ENCODE assay signal across 18 cellular contexts in genomic region chr16:51134269-51134812, GRCh38. TPM values are rescaled to one million over a fixed set of nuclear protein-coding genes. Genes with fewer than 3 reads are reported as not detected.
DNase-seq lines count a peak whose midpoint lies in the region; ATAC-seq and TF ChIP-seq lines count a peak whose summit lies in the region.
"Had no signal": no experiment of that assay in that cellular context is flagged by ENCODE, and none has a peak within 500 bp of the region (broad histone marks: within the 10 kb centered on the region; RNA-seq: fewer than 3 reads in every experiment).

No MANE protein-coding gene starts in this region.

- H3K56ac ChIP-seq in IMR-90 (ENCODE audit: extremely low read depth, insufficient read depth, low read length): no peak overlapping the region

- CTCF ChIA-PET in IMR-90 (lab: Yijun Ruan, JAX): no interaction called here

- no TSS peak for BruUV-seq in IMR-90 (replicated peaks; lab: Mats Ljungman, UMichigan)

- H3K9me3 ChIP-seq in IMR-90 (ENCODE audit: control insufficient read depth, insufficient read depth, low read length) (no peaks in the 10 kb centered on the region), HAP-1 (no peaks in the 10 kb centered on the region)
- H3K9me3 ChIP-seq: Caco-2, upper lobe of right lung had no signal

- H3K4me3 ChIP-seq in ACC112 (ENCODE audit: low read depth, low read length) (peak overlapping the region; percentile 65), IMR-90 (ENCODE audit: insufficient read depth, low read depth, low read length) (no peak overlapping the region), HAP-1 (no peak overlapping the region)
- H3K4me3 ChIP-seq: upper lobe of right lung had no signal

- H2BK120ac ChIP-seq in IMR-90 (ENCODE audit: low read depth, low read length): no peak overlapping the region

- H3K18ac ChIP-seq in IMR-90 (ENCODE audit: low read depth, low read length): no peak overlapping the region

- H3K9ac ChIP-seq in IMR-90 (ENCODE audit: low read depth, low read length): no peak overlapping the region

- H3K79me1 ChIP-seq in IMR-90 (ENCODE audit: low read depth in 1 of 2, low read length in 2 of 2): peaks cover 0 to 20% of the 10 kb centered on the region in 2 experiments; a peak in 3 of 4 replicates

- WGBS in IMR-90 (ENCODE audit: extremely low coverage in 2 of 2, insufficient read length in 1 of 2), 2 experiments: 22% methylated on average over 12 of the region's 44 CpGs; no CpG with 5 or more reads in 1 of the 2 experiments

- H2BK15ac ChIP-seq in IMR-90 (ENCODE audit: low read depth, low read length): no peak overlapping the region

- peaks cover 1% of the 10 kb centered on the region for H3K36me3 Mint-ChIP-seq in mesothelial cell of epicardium

- no peak overlapping the region for H2AFZ ChIP-seq in ACC112 (ENCODE audit: low read length, unreplicated experiment)
- H2AFZ ChIP-seq in IMR-90 (replicated peaks; ENCODE audit: low read length, poor library complexity): peak overlapping the region; percentile 28

- no peak for DNase-seq in IMR-90
- no peak for DNase-seq in left ventricle myocardium superior
- DNase-seq in mesothelial cell of epicardium (ENCODE audit: low spot score in 2 of 2, unreplicated experiment in 2 of 2): no peak
- no peak for DNase-seq in superior temporal gyrus (ENCODE audit: extremely low spot score)
- no peak for DNase-seq in NCI-H1694 (lab: John Stamatoyannopoulos, UW)
- DNase-seq in HAP-1 (ENCODE audit: low spot score in 2 of 2): no peak
- DNase-seq: ACHN; activated CD4-positive, alpha-beta T cell treated with anti-CD3 and anti-CD28 coated beads, Interleukin-2, amount 50 U/mL, for 4 hours; Caco-2; dermis blood vessel endothelial cell; NCI-H1105; NCI-H226; stimulated activated CD4-positive, alpha-beta T cell treated with anti-CD3 and anti-CD28 coated beads, Interleukin-2, amount 100 ng/mL, for 48 hours; upper lobe of right lung had no signal

- no peak for TF ChIP-seq POLR2A in IMR-90 (IDR thresholded peaks at IDR 0.05; ENCODE audit: low read depth, low read length)

- peaks cover 87% of the 10 kb centered on the region for H3K27me3 Mint-ChIP-seq in mesothelial cell of epicardium (ENCODE audit: low read depth)

- dilution Hi-C loops in IMR-90 (cut with HindIII; ENCODE audit: low sequenced_read_pairs, unreplicated experiment): no loop called here

- peaks cover 6% of the 10 kb centered on the region for H3K9me1 ChIP-seq in IMR-90 (ENCODE audit: insufficient read depth, low read length)

- 0 out of 2 replicates have a peak overlapping the region, but pooled peaks have one; percentile 43 for H3K4me2 ChIP-seq in IMR-90 (ENCODE audit: low read depth, low read length)

- intact Hi-C loops in IMR-90 (cut with micrococcal nuclease): no loop called here
- intact Hi-C loops in left ventricle myocardium superior (cut with micrococcal nuclease): no loop called here

- no peak for TF ChIP-seq RAD21 in IMR-90 (IDR thresholded peaks at IDR 0.05; ENCODE audit: low read length)

- H4K20me1 ChIP-seq in IMR-90 (ENCODE audit: insufficient read depth, low read length): peaks cover 21% of the 10 kb centered on the region

- H3K4me3 Mint-ChIP-seq in mesothelial cell of epicardium: peak overlapping the region; percentile 46

- H3K36me3 ChIP-seq in ACC112 (ENCODE audit: insufficient read depth, low read length) (no peaks in the 10 kb centered on the region), IMR-90 (ENCODE audit: control insufficient read depth, insufficient read depth, low read length) (peaks cover 22% of the 10 kb centered on the region), HAP-1 (replicated peaks) (peaks cover 37% of the 10 kb centered on the region)
- H3K36me3 ChIP-seq: upper lobe of right lung had no signal

- H2BK20ac ChIP-seq in IMR-90 (ENCODE audit: low read depth, low read length): no peak overlapping the region

- TF ChIP-seq CTCF in IMR-90 (conservative IDR thresholded peaks at IDR 0.05; ENCODE audit: low read depth, low read length) (no peak), mesothelial cell of epicardium (IDR thresholded peaks at IDR 0.05; ENCODE audit: unreplicated experiment) (no peak)

- H3K27ac ChIP-seq in ACC112 (ENCODE audit: low read depth, low read length) (no peak overlapping the region), IMR-90 (ENCODE audit: insufficient read depth, low read length) (no peak overlapping the region)
- H3K27ac ChIP-seq: upper lobe of right lung had no signal

- H3K14ac ChIP-seq in IMR-90 (replicated peaks; ENCODE audit: low read depth, low read length): no peak overlapping the region

- no peak overlapping the region for H2AK5ac ChIP-seq in IMR-90 (ENCODE audit: low read depth, low read length)

- in situ Hi-C loops in IMR-90 (cut with MboI; ENCODE audit: low sequenced_read_pairs): no loop called here
- in situ Hi-C loops in HAP-1 (cut with MboI; ENCODE audit: low sequenced_read_pairs): no loop called here

- no peaks in the 10 kb centered on the region for H3K79me2 ChIP-seq in ACC112 (ENCODE audit: control insufficient read depth, insufficient read depth, low read length, unreplicated experiment)

- H3K27me3 ChIP-seq in ACC112 (ENCODE audit: insufficient read depth, low read length) (peaks cover 10% of the 10 kb centered on the region; the same call in 1 of the 2 replicates), IMR-90 (ENCODE audit: control insufficient read depth, insufficient read depth, low read length) (no peaks in the 10 kb centered on the region), HAP-1 (ENCODE audit: low read depth) (no peaks in the 10 kb centered on the region)

- H3K9me3 Mint-ChIP-seq in mesothelial cell of epicardium: no peaks in the 10 kb centered on the region

- no peak overlapping the region for H3K27ac Mint-ChIP-seq in mesothelial cell of epicardium

- H4K91ac ChIP-seq in IMR-90 (ENCODE audit: insufficient read depth, low read depth, low read length): no peak overlapping the region

- no peak overlapping the region for H2AK9ac ChIP-seq in IMR-90 (replicated peaks; ENCODE audit: low read depth, low read length, poor library complexity)

- no peak overlapping the region for H4K8ac ChIP-seq in IMR-90 (ENCODE audit: low read depth in 2 of 2, low read length in 2 of 2)

- H3K4me1 ChIP-seq in ACC112 (ENCODE audit: control insufficient read depth, insufficient read depth, low read length, unreplicated experiment): no peaks in the 10 kb centered on the region
- H3K4me1 ChIP-seq in IMR-90 (ENCODE audit: control insufficient read depth, insufficient read depth, low read length): peaks cover 5% of the 10 kb centered on the region; the same call in 1 of the 2 replicates
- no peaks in the 10 kb centered on the region for H3K4me1 ChIP-seq in HAP-1
- H3K4me1 ChIP-seq: upper lobe of right lung had no signal

- H3K23ac ChIP-seq in IMR-90 (ENCODE audit: low read depth, low read length): no peak overlapping the region

- POLR2A ChIA-PET in IMR-90 (lab: Charles Lee; ENCODE audit: unreplicated experiment): no interaction called here

- H3K4me1 Mint-ChIP-seq in mesothelial cell of epicardium: peaks cover 17% of the 10 kb centered on the region

- H4K5ac ChIP-seq in IMR-90 (ENCODE audit: low read depth, low read length): no peak overlapping the region; the same call in 1 of the 2 replicates

- ATAC-seq in IMR-90 (ENCODE audit: low read depth): peak; percentile 17; the same call in 1 of the 2 replicates
- ATAC-seq in left ventricle myocardium superior: peak; percentile 22
- ATAC-seq in HG02759 (IDR thresholded peaks at IDR 0.05; ENCODE audit: unreplicated experiment): no peak
- ATAC-seq: upper lobe of right lung had no signal

- H3K4ac ChIP-seq in IMR-90 (ENCODE audit: low read depth, low read length): no peak overlapping the region

- H2BK5ac ChIP-seq in IMR-90 (ENCODE audit: low read depth, low read length, poor library complexity, severe bottlenecking): no peak overlapping the region

TF ChIP-seq in IMR-90, 13 proteins besides CTCF, POLR2A, EP300 and RAD21:
- no peak for TF ChIP-seq MAFK (IDR thresholded peaks at IDR 0.05; ENCODE audit: low read depth, low read length)
- TF ChIP-seq CHD1 (IDR thresholded peaks at IDR 0.05; ENCODE audit: low read depth, low read length): no peak
- no peak for TF ChIP-seq MXI1 (IDR thresholded peaks at IDR 0.05; ENCODE audit: borderline replicate concordance, low read depth, low read length)
- TF ChIP-seq RFX5 (IDR thresholded peaks at IDR 0.05; ENCODE audit: low read depth, low read length): no peak
- TF ChIP-seq MAZ (IDR thresholded peaks at IDR 0.05; ENCODE audit: borderline replicate concordance, low read depth, low read length): no peak
- TF ChIP-seq SMC3 (IDR thresholded peaks at IDR 0.05; ENCODE audit: low read depth, low read length): no peak
- TF ChIP-seq, protein P1, sequence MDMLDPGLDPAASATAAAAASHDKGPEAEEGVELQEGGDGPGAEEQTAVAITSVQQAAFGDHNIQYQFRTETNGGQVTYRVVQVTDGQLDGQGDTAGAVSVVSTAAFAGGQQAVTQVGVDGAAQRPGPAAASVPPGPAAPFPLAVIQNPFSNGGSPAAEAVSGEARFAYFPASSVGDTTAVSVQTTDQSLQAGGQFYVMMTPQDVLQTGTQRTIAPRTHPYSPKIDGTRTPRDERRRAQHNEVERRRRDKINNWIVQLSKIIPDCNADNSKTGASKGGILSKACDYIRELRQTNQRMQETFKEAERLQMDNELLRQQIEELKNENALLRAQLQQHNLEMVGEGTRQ (IDR thresholded peaks at IDR 0.05; ENCODE audit: low read depth, low read length): no peak
- TF ChIP-seq, protein P2, sequence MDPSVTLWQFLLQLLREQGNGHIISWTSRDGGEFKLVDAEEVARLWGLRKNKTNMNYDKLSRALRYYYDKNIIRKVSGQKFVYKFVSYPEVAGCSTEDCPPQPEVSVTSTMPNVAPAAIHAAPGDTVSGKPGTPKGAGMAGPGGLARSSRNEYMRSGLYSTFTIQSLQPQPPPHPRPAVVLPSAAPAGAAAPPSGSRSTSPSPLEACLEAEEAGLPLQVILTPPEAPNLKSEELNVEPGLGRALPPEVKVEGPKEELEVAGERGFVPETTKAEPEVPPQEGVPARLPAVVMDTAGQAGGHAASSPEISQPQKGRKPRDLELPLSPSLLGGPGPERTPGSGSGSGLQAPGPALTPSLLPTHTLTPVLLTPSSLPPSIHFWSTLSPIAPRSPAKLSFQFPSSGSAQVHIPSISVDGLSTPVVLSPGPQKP (IDR thresholded peaks at IDR 0.05; ENCODE audit: borderline replicate concordance, low read depth, low read length): no peak
- no peak for TF ChIP-seq BHLHE40 (IDR thresholded peaks at IDR 0.05; ENCODE audit: low read depth, low read length)
- TF ChIP-seq CEBPB (IDR thresholded peaks at IDR 0.05; ENCODE audit: low read depth, low read length): no peak
- no peak for TF ChIP-seq FOS (IDR thresholded peaks at IDR 0.05; ENCODE audit: low read depth, low read length)
- no peak for TF ChIP-seq NFE2L2 (IDR thresholded peaks at IDR 0.05; ENCODE audit: low read depth, low read length)
- no peak for TF ChIP-seq RCOR1 (IDR thresholded peaks at IDR 0.05; ENCODE audit: insufficient replicate concordance, low read length)
TF ChIP-seq in IMR-90: peak in this region for 0.

RNA-seq across cellular contexts. Expression of gene SALL1, which starts 16.7 kb away (rescaled TPM):
- total RNA-seq in IMR-90 (2012; rRNA removed) (0.83 and 0.90 TPM in 2 replicates), left ventricle myocardium superior (not detected), mesothelial cell of epicardium (0.32 to 1.1 TPM (median 0.33 TPM) in 3 replicates)
- 4.8 and 5.2 TPM in 2 replicates for polyA plus RNA-seq in IMR-90 (2012; rRNA removed)
- polyA plus RNA-seq in IMR-90 (2012; cell fraction: cytosol; rRNA removed): 1.9 and 2.5 TPM in 2 replicates
- 5.5 and 7.8 TPM in 2 replicates for polyA plus RNA-seq in IMR-90 (2012; cell fraction: nucleus; rRNA removed; ENCODE audit: low replicate concordance)
- total RNA-seq: Caco-2, myocyte, upper lobe of right lung had no signal
- polyA plus RNA-seq: keratinocyte had no signal
